21 cellular contexts compared by ENCODE assay signal in genomic region chrX:580020-580419, GRCh38. TPM values are rescaled to one million over a fixed set of nuclear protein-coding genes. Genes with fewer than 3 reads are reported as not detected.
"Had no signal": no experiment of that assay in that cellular context is flagged by ENCODE, and none has a peak within 500 bp of the region (broad histone marks: within the 10 kb centered on the region; RNA-seq: fewer than 3 reads in every experiment).

No MANE protein-coding gene starts in this region.

- H3K27ac Mint-ChIP-seq: dendritic cell treated with granulocyte-macrophage colony-stimulating factor and Interleukin-4, amounts not matched to agents 40 ng/mL and 50 ng/mL, for 4 days; effector memory CD8-positive, alpha-beta T cell; naive thymus-derived CD4-positive, alpha-beta T cell; nephron progenitor cell had no signal

- ATAC-seq: effector memory CD8-positive, alpha-beta T cell; left cardiac atrium; left ventricle myocardium superior; naive thymus-derived CD4-positive, alpha-beta T cell had no signal

- H3K4me1 Mint-ChIP-seq: naive thymus-derived CD4-positive, alpha-beta T cell; nephron progenitor cell had no signal

- H3K9me3 Mint-ChIP-seq: nephron progenitor cell had no signal

- H3K27me3 Mint-ChIP-seq: dendritic cell treated with granulocyte-macrophage colony-stimulating factor and Interleukin-4, amounts not matched to agents 40 ng/mL and 50 ng/mL, for 4 days; effector memory CD8-positive, alpha-beta T cell had no signal

- H3K4me3 Mint-ChIP-seq: dendritic cell treated with granulocyte-macrophage colony-stimulating factor and Interleukin-4, amounts not matched to agents 40 ng/mL and 50 ng/mL, for 4 days; effector memory CD8-positive, alpha-beta T cell; naive thymus-derived CD4-positive, alpha-beta T cell; nephron progenitor cell had no signal

- DNase-seq: effector memory CD8-positive, alpha-beta T cell; esophagus squamous epithelium; foreskin fibroblast; head of caudate nucleus; kidney; left cardiac atrium; left ventricle myocardium superior; naive thymus-derived CD4-positive, alpha-beta T cell; nephron progenitor cell; posterior cingulate gyrus; small intestine; stimulated activated CD4-positive, alpha-beta T cell treated with anti-CD3 and anti-CD28 coated beads, Interleukin-12 subunit alpha, Interleukin-12 subunit beta, amount 100 ng/mL, for 4 hours; stimulated activated naive CD4-positive, alpha-beta T cell; stomach; substantia nigra; transverse colon had no signal

RNA-seq across cellular contexts. Expression of gene SHOX, which starts 50.6 kb away (rescaled TPM):
- total RNA-seq: kidney; left cardiac atrium; left ventricle myocardium superior; lung microvascular endothelial cell; mononuclear cell; naive thymus-derived CD4-positive, alpha-beta T cell; right atrium auricular region; urinary bladder had no signal
